Comparison of ENCODE assay signal across 26 cellular contexts in the genomic region with DNA sequence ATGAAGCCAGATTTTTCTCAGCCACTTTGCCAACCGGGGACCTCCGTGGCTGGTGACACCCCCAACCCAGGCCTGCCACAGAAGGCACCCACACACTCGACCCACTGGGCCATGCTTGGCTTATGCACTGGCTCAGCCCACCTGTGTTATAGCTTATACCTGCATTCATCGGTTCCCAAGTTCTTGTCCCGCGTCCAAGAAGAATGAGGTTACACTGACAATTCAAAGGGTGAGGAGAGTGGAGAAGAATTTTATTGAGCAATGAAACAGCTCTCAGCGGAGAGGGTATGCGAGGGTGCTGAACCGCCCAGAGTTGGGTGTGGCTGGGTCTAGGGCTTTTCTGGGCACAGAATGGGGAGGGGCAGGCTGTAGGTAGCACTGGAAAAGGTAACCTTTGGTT. TPM values are rescaled to one million over a fixed set of nuclear protein-coding genes. Genes with fewer than 3 reads are reported as not detected.
DNase-seq lines count a peak whose midpoint lies in the region; ATAC-seq and TF ChIP-seq lines count a peak whose summit lies in the region.
"Had no signal": no experiment of that assay in that cellular context is flagged by ENCODE, and none has a peak within 500 bp of the region (broad histone marks: within the 10 kb centered on the region; RNA-seq: fewer than 3 reads in every experiment).

No MANE protein-coding gene starts in this region.

- H3K27me3 Mint-ChIP-seq in Calu3 (ENCODE audit: unreplicated experiment) = peaks cover 4% of the 10 kb centered on the region
- H3K27me3 Mint-ChIP-seq in T-helper 17 cell = no peaks in the 10 kb centered on the region
- no peaks in the 10 kb centered on the region for H3K27me3 Mint-ChIP-seq in activated CD4-positive, alpha-beta T cell treated with anti-CD3 and anti-CD28 coated beads, Interleukin-2, amount 10 ng/mL, durations not matched to agents 24 days and 14 days
- H3K27me3 Mint-ChIP-seq: activated CD4-positive, alpha-beta T cell treated with anti-CD3 and anti-CD28 coated beads, Interleukin-2, amount 10 ng/mL, durations not matched to agents 7 days and 5 days; progenitor cell of endocrine pancreas; stimulated activated naive CD8-positive, alpha-beta T cell treated with anti-CD3 and anti-CD28 coated beads, Interleukin-15, amount 100 ng/mL, for 72 hours had no signal

- H3K27ac ChIP-seq in BLaER1 treated with 17β-estradiol and CSF1 and Interleukin-3, amounts not matched to agents 10 nM and 100 nM = no peak overlapping the region
- H3K27ac ChIP-seq in mesenchymal stem cell (ENCODE audit: low read length, poor library complexity, severe bottlenecking) = no peak overlapping the region
- H3K27ac ChIP-seq: C4-2B, foreskin keratinocyte, heart right ventricle, neural progenitor cell, tibial artery, WERI-Rb-1 had no signal

- H3K4me3 ChIP-seq in BLaER1 treated with 17β-estradiol and CSF1 and Interleukin-3, amounts not matched to agents 10 nM and 100 nM = peak overlapping the region in 6 of 10 experiments; percentile 3 to 25 (median 12); a peak in 5 of 20 replicates
- H3K4me3 ChIP-seq in mesenchymal stem cell (ENCODE audit: insufficient read depth in 1 of 2, low read depth in 1 of 2, low read length in 2 of 2) = no peak overlapping the region
- H3K4me3 ChIP-seq in lower leg skin (ENCODE audit: low read depth, poor library complexity, severe bottlenecking) = no peak overlapping the region
- H3K4me3 ChIP-seq: heart right ventricle, neural progenitor cell, tibial artery had no signal

- H3K79me1 ChIP-seq in mesenchymal stem cell (replicated peaks; ENCODE audit: low read length, poor library complexity, severe bottlenecking) = no peaks in the 10 kb centered on the region

- H3K36me3 Mint-ChIP-seq in Calu3 (ENCODE audit: insufficient read depth, unreplicated experiment) = peaks cover 45% of the 10 kb centered on the region
- H3K36me3 Mint-ChIP-seq in T-helper 17 cell (ENCODE audit: low read depth) = peaks cover 6% of the 10 kb centered on the region
- H3K36me3 Mint-ChIP-seq in activated CD4-positive, alpha-beta T cell treated with anti-CD3 and anti-CD28 coated beads, Interleukin-2, amount 10 ng/mL, durations not matched to agents 24 days and 14 days (ENCODE audit: low read depth) = peaks cover 42% of the 10 kb centered on the region

- no peak overlapping the region for H2BK15ac ChIP-seq in mesenchymal stem cell (ENCODE audit: low read depth, poor library complexity, severe bottlenecking)

- H3K4me1 Mint-ChIP-seq in Calu3 (ENCODE audit: low read depth, unreplicated experiment) (peaks cover 4% of the 10 kb centered on the region), T-helper 17 cell (peaks cover 6% of the 10 kb centered on the region)
- H3K4me1 Mint-ChIP-seq in activated CD4-positive, alpha-beta T cell treated with anti-CD3 and anti-CD28 coated beads, Interleukin-2, amount 10 ng/mL, durations not matched to agents 24 days and 14 days = peaks cover 2% of the 10 kb centered on the region
- H3K4me1 Mint-ChIP-seq: stimulated activated naive CD8-positive, alpha-beta T cell treated with anti-CD3 and anti-CD28 coated beads, Interleukin-15, amount 100 ng/mL, for 72 hours had no signal

- ATAC-seq in T-helper 17 cell = no peak
- ATAC-seq: heart right ventricle; SK-N-SH treated with all-trans-retinoic acid at 6 μM for 48 hours; stimulated activated naive CD8-positive, alpha-beta T cell treated with anti-CD3 and anti-CD28 coated beads, Interleukin-15, amount 100 ng/mL, for 72 hours had no signal

- H3K4me2 ChIP-seq in BLaER1 treated with 17β-estradiol and CSF1 and Interleukin-3, amounts not matched to agents 10 nM and 100 nM = no peak overlapping the region
- no peak overlapping the region for H3K4me2 ChIP-seq in mesenchymal stem cell (ENCODE audit: low read length, poor library complexity, severe bottlenecking)
- H3K4me2 ChIP-seq: neural progenitor cell had no signal

- H3K9ac ChIP-seq in BLaER1 treated with 17β-estradiol and CSF1 and Interleukin-3, amounts not matched to agents 10 nM and 100 nM = no peak overlapping the region
- H3K9ac ChIP-seq in mesenchymal stem cell (ENCODE audit: low read length) = no peak overlapping the region
- H3K9ac ChIP-seq: neural progenitor cell had no signal

- H3K36me3 ChIP-seq in BLaER1 treated with 17β-estradiol and CSF1 and Interleukin-3, amounts not matched to agents 10 nM and 100 nM = peaks cover 67 to 83% (median 79%) of the 10 kb centered on the region in 11 experiments
- H3K36me3 ChIP-seq in mesenchymal stem cell (ENCODE audit: control insufficient read depth in 1 of 2, insufficient read depth in 2 of 2, low read depth in 1 of 2, low read length in 2 of 2) = peaks cover 57 to 60% of the 10 kb centered on the region in 2 experiments
- H3K36me3 ChIP-seq: neural progenitor cell, WERI-Rb-1 had no signal

- H3K27ac Mint-ChIP-seq in Calu3 (ENCODE audit: unreplicated experiment) (peak overlapping the region; percentile 7), T-helper 17 cell (peak overlapping the region; percentile 2)
- H3K27ac Mint-ChIP-seq in activated CD4-positive, alpha-beta T cell treated with anti-CD3 and anti-CD28 coated beads, Interleukin-2, amount 10 ng/mL, durations not matched to agents 24 days and 14 days = no peak overlapping the region
- H3K27ac Mint-ChIP-seq: activated CD4-positive, alpha-beta T cell treated with anti-CD3 and anti-CD28 coated beads, Interleukin-2, amount 10 ng/mL, durations not matched to agents 7 days and 5 days; activated T-helper 2 cell treated with anti-CD3 and anti-CD28 coated beads, Interferon-gamma antibody, Interleukin-2, Interleukin-4, amounts not matched to agents 10 μg/mL and 5 μg/mL and 100 μg/mL, durations not matched to agents 14 hours and 24 hours and 36 hours; neural progenitor cell; T-helper 2 cell treated with Interferon-gamma antibody and Interleukin-4, amounts not matched to agents 5 μg/mL and 100 μg/mL, for 36 hours had no signal

- H3K14ac ChIP-seq in mesenchymal stem cell (ENCODE audit: low read length in 2 of 2) = no peak overlapping the region

- peaks cover 13% of the 10 kb centered on the region for H3K9me3 Mint-ChIP-seq in Calu3 (ENCODE audit: low read depth, unreplicated experiment)
- H3K9me3 Mint-ChIP-seq in activated CD4-positive, alpha-beta T cell treated with anti-CD3 and anti-CD28 coated beads, Interleukin-2, amount 10 ng/mL, durations not matched to agents 24 days and 14 days = peaks cover 9% of the 10 kb centered on the region
- H3K9me3 Mint-ChIP-seq: neural progenitor cell had no signal

- no peak overlapping the region for H2BK5ac ChIP-seq in mesenchymal stem cell (ENCODE audit: low read depth, low read length, poor library complexity, severe bottlenecking)

- H3K23ac ChIP-seq in mesenchymal stem cell (ENCODE audit: low read length in 2 of 2) = no peak overlapping the region

- no peak overlapping the region for H3K18ac ChIP-seq in mesenchymal stem cell (ENCODE audit: low read depth in 1 of 2, low read length in 2 of 2)

- peaks cover 34 to 58% (median 42%) of the 10 kb centered on the region in 11 experiments for H3K9me3 ChIP-seq in BLaER1 treated with 17β-estradiol and CSF1 and Interleukin-3, amounts not matched to agents 10 nM and 100 nM (replicated peaks in 1 of 11)
- H3K9me3 ChIP-seq in T-helper 17 cell (ENCODE audit: control insufficient read depth, low read length, poor library complexity, severe bottlenecking) (no peaks in the 10 kb centered on the region), mesenchymal stem cell (ENCODE audit: control insufficient read depth, low read length) (no peaks in the 10 kb centered on the region)
- H3K9me3 ChIP-seq: tibial artery had no signal

- H3K4ac ChIP-seq in mesenchymal stem cell (ENCODE audit: low read depth in 1 of 2, low read length in 2 of 2) = no peak overlapping the region

- TF ChIP-seq CTCF in Calu3 (IDR thresholded peaks at IDR 0.05; ENCODE audit: unreplicated experiment) (no peak), lower leg skin (IDR thresholded peaks at IDR 0.05) (no peak)

- no peak overlapping the region for H2AFZ ChIP-seq in mesenchymal stem cell (ENCODE audit: low read depth, low read length)
- H2AFZ ChIP-seq: neural progenitor cell had no signal

- no peak overlapping the region for H2BK12ac ChIP-seq in mesenchymal stem cell (ENCODE audit: low read length in 2 of 2)

- peaks cover 3 to 16% (median 7%) of the 10 kb centered on the region in 11 experiments; a peak in 12 of 22 replicates for H4K20me1 ChIP-seq in BLaER1 treated with 17β-estradiol and CSF1 and Interleukin-3, amounts not matched to agents 10 nM and 100 nM

- H3K27me3 ChIP-seq in BLaER1 treated with 17β-estradiol and CSF1 and Interleukin-3, amounts not matched to agents 10 nM and 100 nM = no peaks in the 10 kb centered on the region
- no peaks in the 10 kb centered on the region for H3K27me3 ChIP-seq in mesenchymal stem cell (ENCODE audit: control insufficient read depth in 1 of 2, insufficient read depth in 1 of 2, low read length in 2 of 2)
- H3K27me3 ChIP-seq: heart right ventricle, neural progenitor cell, tibial artery had no signal

- H4K8ac ChIP-seq in mesenchymal stem cell (ENCODE audit: low read length) = no peak overlapping the region

- no peak for TF ChIP-seq POLR2A in lower leg skin (IDR thresholded peaks at IDR 0.05)

- BruUV-seq in Calu3 (replicated peaks; lab: Mats Ljungman, UMichigan) = no TSS peak

- peak overlapping the region; percentile 44 for H2AK5ac ChIP-seq in mesenchymal stem cell (ENCODE audit: low read length, severe bottlenecking)

- H2BK120ac ChIP-seq in mesenchymal stem cell (ENCODE audit: low read depth, low read length) = no peak overlapping the region

- H3K4me3 Mint-ChIP-seq in Calu3 (ENCODE audit: low read depth, unreplicated experiment) (no peak overlapping the region), T-helper 17 cell (no peak overlapping the region)
- no peak overlapping the region for H3K4me3 Mint-ChIP-seq in activated CD4-positive, alpha-beta T cell treated with anti-CD3 and anti-CD28 coated beads, Interleukin-2, amount 10 ng/mL, durations not matched to agents 24 days and 14 days
- H3K4me3 Mint-ChIP-seq: activated CD4-positive, alpha-beta T cell treated with anti-CD3 and anti-CD28 coated beads, Interleukin-2, amount 10 ng/mL, durations not matched to agents 7 days and 5 days; neural progenitor cell; stimulated activated naive CD8-positive, alpha-beta T cell treated with anti-CD3 and anti-CD28 coated beads, Interleukin-15, amount 100 ng/mL, for 72 hours; T-helper 2 cell treated with Interferon-gamma antibody and Interleukin-4, amounts not matched to agents 5 μg/mL and 100 μg/mL, for 36 hours had no signal

- H3K4me1 ChIP-seq in BLaER1 treated with 17β-estradiol and CSF1 and Interleukin-3, amounts not matched to agents 10 nM and 100 nM = peaks cover 17 to 28% (median 23%) of the 10 kb centered on the region in 10 experiments
- H3K4me1 ChIP-seq in mesenchymal stem cell (ENCODE audit: control insufficient read depth, insufficient read depth, low read depth, low read length) = peaks cover 9% of the 10 kb centered on the region
- H3K4me1 ChIP-seq: foreskin keratinocyte, neural progenitor cell had no signal

- intact Hi-C loops in Calu3 (cut with micrococcal nuclease; ENCODE audit: unreplicated experiment) = no loop called here
- intact Hi-C loops in activated CD4-positive, alpha-beta T cell treated with anti-CD3 and anti-CD28 coated beads, Interleukin-2, amount 10 ng/mL, durations not matched to agents 24 days and 14 days (cut with micrococcal nuclease) = no loop called here
- intact Hi-C loops in lower leg skin (cut with DNase I; ENCODE audit: low total_unique reads) = no loop called here

- CTCF ChIA-PET in Calu3 (lab: Charles Lee) = no interaction called here

- no peak overlapping the region for H4K91ac ChIP-seq in mesenchymal stem cell (ENCODE audit: low read length)

- DNase-seq in Calu3 = no peak
- no peak for DNase-seq in T-helper 17 cell
- no peak for DNase-seq in mesenchymal stem cell
- DNase-seq in activated CD4-positive, alpha-beta T cell treated with anti-CD3 and anti-CD28 coated beads, Interleukin-2, amount 10 ng/mL, durations not matched to agents 24 days and 14 days = no peak
- no peak for DNase-seq in stimulated activated naive CD4-positive, alpha-beta T cell treated with Interleukin-2 at 50 U/mL for 16 hours (lab: John Stamatoyannopoulos, UW)
- DNase-seq in COR-L47 (lab: John Stamatoyannopoulos, UW) = no peak
- DNase-seq in lower leg skin (ENCODE audit: low spot score in 2 of 2) = no peak
- DNase-seq: activated CD4-positive, alpha-beta T cell treated with anti-CD3 and anti-CD28 coated beads, Interleukin-2, amount 10 ng/mL, durations not matched to agents 7 days and 5 days; GF-D8; heart right ventricle; MM.1S; NCI-H1694; NCI-H526 treated with DMSO at 0.1 percent for 48 hours; stimulated activated CD4-positive, alpha-beta T cell treated with anti-CD3 and anti-CD28 coated beads, Interleukin-15, amount 100 ng/mL, for 24 hours; stimulated activated naive CD8-positive, alpha-beta T cell treated with anti-CD3 and anti-CD28 coated beads, Interleukin-15, amount 100 ng/mL, for 72 hours; tibial artery; WERI-Rb-1 had no signal

- 96% methylated on average over 9 of the region's 9 CpGs for WGBS in mesenchymal stem cell
- 81 to 86% methylated on average over 9 of the region's 9 CpGs for WGBS in lower leg skin, 2 donors

RNA-seq across cellular contexts. Expression of a gene that starts 22.2 kb away (rescaled TPM):
- total RNA-seq in Calu3 (2022) (not detected in 2 replicates), T-helper 17 cell (under 1 TPM in 1 of 2 donors, not detected in 1; 0.12 TPM), lower leg skin (not detected)
- 0.43 TPM for polyA plus RNA-seq in mesenchymal stem cell (2013, experiment 1 of 2)
- 0.37 TPM for polyA plus RNA-seq in mesenchymal stem cell (2013, experiment 2 of 2)
- not detected in 2 replicates for total RNA-seq in activated CD4-positive, alpha-beta T cell treated with anti-CD3 and anti-CD28 coated beads, Interleukin-2, amount 10 ng/mL, durations not matched to agents 24 days and 14 days
- total RNA-seq: activated CD4-positive, alpha-beta T cell treated with anti-CD3 and anti-CD28 coated beads, Interleukin-2, amount 10 ng/mL, durations not matched to agents 7 days and 5 days; activated T-helper 2 cell treated with anti-CD3 and anti-CD28 coated beads, Interferon-gamma antibody, Interleukin-2, Interleukin-4, amounts not matched to agents 10 μg/mL and 5 μg/mL and 100 μg/mL, durations not matched to agents 14 hours and 24 hours and 36 hours; epithelial cell of proximal tubule; foreskin keratinocyte; progenitor cell of endocrine pancreas had no signal

RNA-seq across cellular contexts. Expression of a gene that starts 51.0 kb away (rescaled TPM):
- total RNA-seq in Calu3 (2022) = 0.52 and 2.0 TPM in 2 replicates
- total RNA-seq in T-helper 17 cell = under 1 TPM; 0.52 to 0.76 TPM
- 0.99 TPM for polyA plus RNA-seq in mesenchymal stem cell (2013, experiment 1 of 2)
- 1.00 TPM for polyA plus RNA-seq in mesenchymal stem cell (2013, experiment 2 of 2)
- total RNA-seq in activated CD4-positive, alpha-beta T cell treated with anti-CD3 and anti-CD28 coated beads, Interleukin-2, amount 10 ng/mL, durations not matched to agents 24 days and 14 days = 1.4 and 2.3 TPM in 2 replicates
- total RNA-seq in lower leg skin = 1 to 10 TPM in 3 of 4 donors, under 1 TPM in 1; 0.97 to 2.2 (median 1.7) TPM
- total RNA-seq: epithelial cell of proximal tubule, foreskin keratinocyte had no signal

RNA-seq across cellular contexts. Expression of a gene that starts 55.7 kb away (rescaled TPM):
- total RNA-seq in Calu3 (2022) = 54.9 and 58.0 TPM in 2 replicates
- total RNA-seq in T-helper 17 cell = 10 to 100 TPM; 48.0 to 53.6 TPM
- 7.7 TPM for polyA plus RNA-seq in mesenchymal stem cell (2013, experiment 1 of 2)
- 7.7 TPM for polyA plus RNA-seq in mesenchymal stem cell (2013, experiment 2 of 2)
- 41.1 and 41.6 TPM in 2 replicates for total RNA-seq in activated CD4-positive, alpha-beta T cell treated with anti-CD3 and anti-CD28 coated beads, Interleukin-2, amount 10 ng/mL, durations not matched to agents 24 days and 14 days
- 10 to 100 TPM; 22.7 to 42.3 (median 34.4) TPM for total RNA-seq in lower leg skin

Comparison
In these comparisons a context has a peak if more than half of its experiments do, and no peak if none do; other contexts are left out.
1. H3K4me3 ChIP-seq: peak in BLaER1 treated with 17β-estradiol and CSF1 and Interleukin-3, amounts not matched to agents 10 nM and 100 nM (6 of 10); none in mesenchymal stem cell (0 of 2) and lower leg skin (single experiment).